ENCODE assay signal across 9 cellular contexts in the genomic region with DNA sequence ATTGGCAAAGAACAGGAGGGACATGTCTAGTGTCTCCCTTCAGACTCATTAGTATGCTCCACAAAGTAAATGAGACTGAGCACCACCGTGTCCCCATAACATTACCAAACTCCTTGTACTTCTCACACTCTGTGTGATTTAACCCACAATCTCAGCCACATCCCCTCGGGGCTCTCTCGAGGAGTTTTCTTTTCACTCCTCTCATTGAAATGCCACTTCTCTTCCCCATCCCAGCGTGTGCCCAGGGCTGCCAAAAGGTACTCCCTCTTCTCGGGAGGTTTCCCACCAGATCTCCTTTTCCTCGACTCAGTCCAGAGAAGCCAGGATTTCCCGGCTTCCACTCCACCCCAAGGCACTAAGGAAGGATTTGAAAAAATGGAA. TPM values are rescaled to one million over a fixed set of nuclear protein-coding genes. Genes with fewer than 3 reads are reported as not detected.
DNase-seq lines count a peak whose midpoint lies in the region; ATAC-seq and TF ChIP-seq lines count a peak whose summit lies in the region.
"Had no signal": no experiment of that assay in that cellular context is flagged by ENCODE, and none has a peak within 500 bp of the region (broad histone marks: within the 10 kb centered on the region; RNA-seq: fewer than 3 reads in every experiment).

No MANE protein-coding gene starts in this region.

- peaks cover 18% of the 10 kb centered on the region for H3K4me1 Mint-ChIP-seq in activated naive CD4-positive, alpha-beta T cell treated with anti-CD3 and anti-CD28 coated beads for 36 hours (ENCODE audit: low read depth)

- peak overlapping the region; percentile 77; the same call in 1 of the 2 replicates for H3K27ac ChIP-seq in HEK293 (ENCODE audit: extremely low read depth, low read depth, low read length)
- peak overlapping the region; percentile 77 for H3K27ac ChIP-seq in right cardiac atrium (ENCODE audit: low read length)
- H3K27ac ChIP-seq in skin epidermis = peak overlapping the region in 20 of 21 experiments; percentile 71 to 92 (median 87)
- H3K27ac ChIP-seq: neutrophil had no signal

- TF ChIP-seq CTCF in AG10803 (conservative IDR thresholded peaks at IDR 0.05; ENCODE audit: low read length) (no peak), HEK293 (tag by site-specific recombination; IDR thresholded peaks at IDR 0.05) (no peak)

- H3K4me3 ChIP-seq in AG10803 (ENCODE audit: low read length) (peak overlapping the region; percentile 75), HEK293 (ENCODE audit: low read depth, low read length) (peak overlapping the region; percentile 84), right cardiac atrium (ENCODE audit: low read length) (peak overlapping the region; percentile 86), skin epidermis (peak overlapping the region; percentile 71 to 86 (median 74))

- WGBS in right cardiac atrium = 0% methylated on average over 7 of the region's 7 CpGs

- DNase-seq in AG10803 (ENCODE audit: low read depth) = no peak
- DNase-seq in activated naive CD4-positive, alpha-beta T cell treated with anti-CD3 and anti-CD28 coated beads for 36 hours = peak; percentile 18
- peak in 1 of 3 donors; percentile 21 for DNase-seq in right cardiac atrium
- DNase-seq in T-helper 9 cell = no peak
- DNase-seq in MV-4-11 (lab: John Stamatoyannopoulos, UW) = no peak

- peaks cover 11% of the 10 kb centered on the region for H3K4me1 ChIP-seq in HEK293 (ENCODE audit: control insufficient read depth, insufficient read depth, low read length)
- no peaks in the 10 kb centered on the region for H3K4me1 ChIP-seq in right cardiac atrium (ENCODE audit: control insufficient read depth, insufficient read depth, low read length)

- no peaks in the 10 kb centered on the region for H3K9me3 Mint-ChIP-seq in activated naive CD4-positive, alpha-beta T cell treated with anti-CD3 and anti-CD28 coated beads for 36 hours

- POLR2A ChIA-PET in HEK293 (lab: Yijun Ruan, JAX) = interaction anchor here (1.5 to 3.1 kb wide), 4 partner anchors 9 to 45 kb away, joined by 3 to 26 read pairs (median 6); no protein-coding TSS in a partner anchor

- H3K36me3 Mint-ChIP-seq in activated naive CD4-positive, alpha-beta T cell treated with anti-CD3 and anti-CD28 coated beads for 36 hours (ENCODE audit: low read depth) = no peaks in the 10 kb centered on the region

- ATAC-seq in right cardiac atrium = no peak
- ATAC-seq in GM21360 (IDR thresholded peaks at IDR 0.05; ENCODE audit: unreplicated experiment) = no peak

- H3K9me3 ChIP-seq in HEK293 (ENCODE audit: control insufficient read depth, insufficient read depth, low read depth, low read length) (no peaks in the 10 kb centered on the region), right cardiac atrium (ENCODE audit: control insufficient read depth, low read length) (no peaks in the 10 kb centered on the region)
- H3K9me3 ChIP-seq: neutrophil had no signal

- no peak overlapping the region for H3K27ac Mint-ChIP-seq in activated naive CD4-positive, alpha-beta T cell treated with anti-CD3 and anti-CD28 coated beads for 36 hours

- H3K4me3 Mint-ChIP-seq in activated naive CD4-positive, alpha-beta T cell treated with anti-CD3 and anti-CD28 coated beads for 36 hours = peak overlapping the region; percentile 64

- H3K36me3 ChIP-seq in HEK293 (ENCODE audit: control insufficient read depth in 2 of 2, insufficient read depth in 1 of 2, low read length in 2 of 2) = peaks cover 0 to 7% of the 10 kb centered on the region in 2 experiments; a peak in 2 of 3 replicates
- H3K36me3 ChIP-seq: neutrophil had no signal

- H3K27me3 ChIP-seq in right cardiac atrium (ENCODE audit: control insufficient read depth, insufficient read depth) = no peaks in the 10 kb centered on the region

- intact Hi-C loops in activated naive CD4-positive, alpha-beta T cell treated with anti-CD3 and anti-CD28 coated beads for 36 hours (cut with micrococcal nuclease) = no loop called here
- intact Hi-C loops in right cardiac atrium (cut with DNase I) = loop anchor here in 2 of 4 donors (10.0 kb wide), 2 partner anchors 63 to 93 kb away; no protein-coding TSS in a partner anchor

- CTCF ChIA-PET in HEK293 (lab: Yijun Ruan, JAX) = interaction anchor here (0.7 to 2.9 kb wide), 3 partner anchors 38 to 240 kb away, joined by 3 to 41 read pairs (median 4); no protein-coding TSS in a partner anchor
- CTCF ChIA-PET in activated naive CD4-positive, alpha-beta T cell treated with anti-CD3 and anti-CD28 coated beads for 36 hours (lab: Charles Lee) = interaction anchor here (0.6 to 3.4 kb wide), 2 partner anchors 38 to 443 kb away, joined by 3 to 31 read pairs; no protein-coding TSS in a partner anchor

- H3K27me3 Mint-ChIP-seq in activated naive CD4-positive, alpha-beta T cell treated with anti-CD3 and anti-CD28 coated beads for 36 hours (ENCODE audit: low read depth) = peaks cover 3% of the 10 kb centered on the region

TF ChIP-seq in HEK293, 187 proteins besides CTCF, POLR2A, EP300 and RAD21:
- TF ChIP-seq WT1 (tag by site-specific recombination; IDR thresholded peaks at IDR 0.05) = peak; percentile 67; the same call in 1 of the 2 replicates
- no peak for TF ChIP-seq ZFP37 (tag by site-specific recombination; IDR thresholded peaks at IDR 0.05)
- TF ChIP-seq ZNF239 (tag by site-specific recombination; IDR thresholded peaks at IDR 0.05) = no peak
- peak; percentile 15; the same call in 1 of the 2 replicates for TF ChIP-seq IKZF3 (tag by site-specific recombination; IDR thresholded peaks at IDR 0.05)
- no peak for TF ChIP-seq HOXA7 (CRISPR knock-in tag; IDR thresholded peaks at IDR 0.05; ENCODE audit: borderline replicate concordance)
- no peak for TF ChIP-seq ZNF202 (tag by site-specific recombination; IDR thresholded peaks at IDR 0.05; ENCODE audit: borderline replicate concordance)
- peak; percentile 92 for TF ChIP-seq FEZF1 (tag by site-specific recombination; IDR thresholded peaks at IDR 0.05)
- TF ChIP-seq, protein P1, sequence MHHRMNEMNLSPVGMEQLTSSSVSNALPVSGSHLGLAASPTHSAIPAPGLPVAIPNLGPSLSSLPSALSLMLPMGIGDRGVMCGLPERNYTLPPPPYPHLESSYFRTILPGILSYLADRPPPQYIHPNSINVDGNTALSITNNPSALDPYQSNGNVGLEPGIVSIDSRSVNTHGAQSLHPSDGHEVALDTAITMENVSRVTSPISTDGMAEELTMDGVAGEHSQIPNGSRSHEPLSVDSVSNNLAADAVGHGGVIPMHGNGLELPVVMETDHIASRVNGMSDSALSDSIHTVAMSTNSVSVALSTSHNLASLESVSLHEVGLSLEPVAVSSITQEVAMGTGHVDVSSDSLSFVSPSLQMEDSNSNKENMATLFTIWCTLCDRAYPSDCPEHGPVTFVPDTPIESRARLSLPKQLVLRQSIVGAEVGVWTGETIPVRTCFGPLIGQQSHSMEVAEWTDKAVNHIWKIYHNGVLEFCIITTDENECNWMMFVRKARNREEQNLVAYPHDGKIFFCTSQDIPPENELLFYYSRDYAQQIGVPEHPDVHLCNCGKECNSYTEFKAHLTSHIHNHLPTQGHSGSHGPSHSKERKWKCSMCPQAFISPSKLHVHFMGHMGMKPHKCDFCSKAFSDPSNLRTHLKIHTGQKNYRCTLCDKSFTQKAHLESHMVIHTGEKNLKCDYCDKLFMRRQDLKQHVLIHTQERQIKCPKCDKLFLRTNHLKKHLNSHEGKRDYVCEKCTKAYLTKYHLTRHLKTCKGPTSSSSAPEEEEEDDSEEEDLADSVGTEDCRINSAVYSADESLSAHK (tag by site-specific recombination; IDR thresholded peaks at IDR 0.05) = no peak

RNA-seq across cellular contexts. Expression of a gene that starts 1.1 kb away (rescaled TPM):
- 1 to 10 TPM; 3.3 to 4.3 TPM for total RNA-seq in activated naive CD4-positive, alpha-beta T cell treated with anti-CD3 and anti-CD28 coated beads for 36 hours
- total RNA-seq in right cardiac atrium = 10 to 100 TPM; 67.4 to 89.8 (median 73.8) TPM
- polyA plus RNA-seq in right cardiac atrium = 36.7 TPM

Comparison
In these comparisons a context has a peak if more than half of its experiments do, and no peak if none do; other contexts are left out.
1. RNA of a gene that starts 1.1 kb away (total RNA-seq): 67.4 to 89.8 TPM in right cardiac atrium; 3.3 to 4.3 TPM in activated naive CD4-positive, alpha-beta T cell treated with anti-CD3 and anti-CD28 coated beads for 36 hours; every median in the first group is over 10 times any median in the second.
2. Peak in every context shown above with its lines, with median percentiles within 50 percentile points of each other: H3K4me3 ChIP-seq and H3K27ac ChIP-seq.